Comparison of ENCODE assay signal across 3 cellular contexts in the genomic region with DNA sequence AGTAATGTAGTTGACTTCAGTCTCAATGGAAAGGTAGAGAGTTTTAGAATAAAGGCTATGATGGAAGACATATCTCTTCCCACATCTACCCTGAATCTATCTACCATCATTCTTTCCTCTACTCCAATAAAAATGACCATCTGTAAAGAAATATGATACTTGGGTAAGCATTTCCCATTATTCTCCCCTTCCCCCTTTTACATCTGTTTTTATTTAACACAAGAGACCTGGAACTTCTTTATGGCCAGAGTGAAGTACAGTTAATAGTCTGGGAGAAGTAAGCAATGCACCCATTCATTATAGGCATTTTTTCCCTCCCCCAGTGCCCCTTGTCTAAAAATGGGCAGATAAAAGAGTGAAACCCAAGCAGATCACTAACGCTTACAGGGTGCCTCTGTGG.
TF ChIP-seq lines count a peak whose summit lies in the region.

No MANE protein-coding gene starts in this region.

TF ChIP-seq in SK-N-SH, 30 proteins besides CTCF, POLR2A, EP300 and RAD21:
- TF ChIP-seq RXRA (IDR thresholded peaks at IDR 0.05; ENCODE audit: borderline replicate concordance, low read depth) (no peak), TCF12 (IDR thresholded peaks at IDR 0.05) (peak; percentile 54), POLR2AphosphoS5 (IDR thresholded peaks at IDR 0.05; ENCODE audit: low read depth, low read length) (no peak), RFX5 (IDR thresholded peaks at IDR 0.05; ENCODE audit: low read length) (no peak)
TF ChIP-seq in SK-N-SH: peak in this region for 1.

TF ChIP-seq in SK-N-SH treated with all-trans-retinoic acid at 6 μM for 48 hours, 23 proteins besides CTCF, POLR2A, EP300 and RAD21:
- no peak for TF ChIP-seq SNAI2 (CRISPR knock-in tag; IDR thresholded peaks at IDR 0.05)
- TF ChIP-seq ZNF70 (CRISPR knock-in tag; IDR thresholded peaks at IDR 0.05): no peak
- no peak for TF ChIP-seq GLIS3 (CRISPR knock-in tag; IDR thresholded peaks at IDR 0.05)

TF ChIP-seq in H1, 55 proteins besides CTCF, POLR2A, EP300 and RAD21:
- TF ChIP-seq RFX5 (IDR thresholded peaks at IDR 0.05; ENCODE audit: borderline replicate concordance, low read depth, low read length) (no peak), YY1 (IDR thresholded peaks at IDR 0.05; ENCODE audit: low read depth, low read length) (no peak), TCF12 (IDR thresholded peaks at IDR 0.05; ENCODE audit: low read depth, low read length) (no peak), TAF1 (IDR thresholded peaks at IDR 0.05; ENCODE audit: low read depth, low read length) (no peak), SIRT6 (IDR thresholded peaks at IDR 0.05; ENCODE audit: low read length) (no peak), TAF7 (optimal IDR thresholded peaks at IDR 0.05; ENCODE audit: borderline replicate concordance, low read depth, low read length) (no peak), EZH2 (IDR thresholded peaks at IDR 0.05; ENCODE audit: low read depth, low read length, severe bottlenecking) (no peak), GTF2F1 (IDR thresholded peaks at IDR 0.05; ENCODE audit: borderline replicate concordance, low read depth, low read length) (no peak), HDAC2 (IDR thresholded peaks at IDR 0.05; ENCODE audit: borderline replicate concordance in 1 of 2, low read depth in 2 of 2, low read length in 2 of 2) (no peak), NRF1 (IDR thresholded peaks at IDR 0.05; ENCODE audit: low read depth, low read length) (no peak), SIN3A (conservative IDR thresholded peaks at IDR 0.05 in 1 of 2, IDR thresholded peaks at IDR 0.05 in 1 of 2; ENCODE audit: low read depth in 1 of 2, low read length in 2 of 2) (no peak), POLR2AphosphoS5 (IDR thresholded peaks at IDR 0.05; ENCODE audit: low read depth, low read length) (no peak), CHD2 (IDR thresholded peaks at IDR 0.05; ENCODE audit: low read length) (no peak), BRCA1 (IDR thresholded peaks at IDR 0.05; ENCODE audit: low read depth, low read length) (no peak)
